28 cellular contexts compared by ENCODE assay signal in genomic region chr15:26200427-26200826, GRCh38.
"Had no signal": no experiment of that assay in that cellular context is flagged by ENCODE, and none has a peak within 500 bp of the region (broad histone marks: within the 10 kb centered on the region; RNA-seq: fewer than 3 reads in every experiment).

No MANE protein-coding gene starts in this region.

- H3K27ac ChIP-seq: ascending aorta, breast epithelium, cardiac muscle cell, colonic mucosa, epithelial cell of prostate had no signal

- H3K36me3 Mint-ChIP-seq: activated CD8-positive, alpha-beta memory T cell treated with anti-CD3 and anti-CD28 coated beads, Interleukin-2, amount 10 ng/mL, durations not matched to agents 7 days and 5 days; activated naive CD4-positive, alpha-beta T cell treated with anti-CD3 and anti-CD28 coated beads, Interleukin-2, amount 50 U/mL, for 72 hours; activated naive CD8-positive, alpha-beta T cell treated with anti-CD3 and anti-CD28 coated beads, Interleukin-2, amount 10 ng/mL, durations not matched to agents 7 days and 5 days; brain had no signal

- ATAC-seq: activated CD4-positive, CD25-positive, alpha-beta regulatory T cell treated with anti-CD3 and anti-CD28 coated beads, Interleukin-2, amount 50 U/mL, for 24 hours; activated CD8-positive, alpha-beta memory T cell treated with anti-CD3 and anti-CD28 coated beads, Interleukin-2, amount 10 ng/mL, durations not matched to agents 7 days and 5 days; activated CD8-positive, alpha-beta T cell treated with anti-CD3 and anti-CD28 coated beads, Interleukin-2, amount 10 ng/mL, durations not matched to agents 7 days and 5 days; activated naive CD4-positive, alpha-beta T cell treated with anti-CD3 and anti-CD28 coated beads, Interleukin-2, amount 50 U/mL, for 72 hours had no signal

- H3K4me1 Mint-ChIP-seq: activated B cell treated with CpG ODN at 0.5 μM for 24 hours; activated CD8-positive, alpha-beta memory T cell treated with anti-CD3 and anti-CD28 coated beads, Interleukin-2, amount 10 ng/mL, durations not matched to agents 7 days and 5 days; activated naive CD8-positive, alpha-beta T cell treated with anti-CD3 and anti-CD28 coated beads, Interleukin-2, amount 10 ng/mL, durations not matched to agents 7 days and 5 days had no signal

- H3K9me3 Mint-ChIP-seq: activated naive CD4-positive, alpha-beta T cell treated with anti-CD3 and anti-CD28 coated beads for 36 hours; activated naive CD4-positive, alpha-beta T cell treated with anti-CD3 and anti-CD28 coated beads, Interleukin-2, amount 50 U/mL, for 72 hours; activated naive CD8-positive, alpha-beta T cell treated with anti-CD3 and anti-CD28 coated beads, Interleukin-2, amount 10 ng/mL, durations not matched to agents 7 days and 5 days; activated T-helper 1 cell treated with anti-CD3 and anti-CD28 coated beads, Interleukin-12 subunit alpha, Interleukin-12 subunit beta, Interleukin-2, Interleukin-4 antibody, amounts not matched to agents 30 ng/mL and 10 ng/mL and 1 ng/mL, durations not matched to agents 14 hours and 24 hours and 36 hours; activated T-helper 2 cell treated with anti-CD3 and anti-CD28 coated beads, Interferon-gamma antibody, Interleukin-2, Interleukin-4, amounts not matched to agents 10 μg/mL and 5 μg/mL and 100 μg/mL, durations not matched to agents 14 hours and 24 hours and 36 hours had no signal

- H3K4me3 ChIP-seq: ascending aorta, breast epithelium, cardiac muscle cell, colonic mucosa had no signal

- H3K27ac Mint-ChIP-seq: activated B cell treated with CpG ODN at 0.5 μM for 24 hours; activated CD8-positive, alpha-beta memory T cell treated with anti-CD3 and anti-CD28 coated beads, Interleukin-2, amount 10 ng/mL, durations not matched to agents 7 days and 5 days; activated CD8-positive, alpha-beta T cell treated with anti-CD3 and anti-CD28 coated beads, Interleukin-2, amount 10 ng/mL, durations not matched to agents 7 days and 5 days; activated naive CD4-positive, alpha-beta T cell treated with anti-CD3 and anti-CD28 coated beads for 36 hours; activated naive CD4-positive, alpha-beta T cell treated with anti-CD3 and anti-CD28 coated beads, Interleukin-2, amount 50 U/mL, for 72 hours; activated naive CD8-positive, alpha-beta T cell treated with anti-CD3 and anti-CD28 coated beads, Interleukin-2, amount 10 ng/mL, durations not matched to agents 7 days and 5 days; activated T-helper 1 cell treated with anti-CD3 and anti-CD28 coated beads, Interleukin-12 subunit alpha, Interleukin-12 subunit beta, Interleukin-2, Interleukin-4 antibody, amounts not matched to agents 30 ng/mL and 10 ng/mL and 1 ng/mL, durations not matched to agents 14 hours and 24 hours and 36 hours; activated T-helper 2 cell treated with anti-CD3 and anti-CD28 coated beads, Interferon-gamma antibody, Interleukin-2, Interleukin-4, amounts not matched to agents 10 μg/mL and 5 μg/mL and 100 μg/mL, durations not matched to agents 14 hours and 24 hours and 36 hours had no signal

- H3K36me3 ChIP-seq: ascending aorta, breast epithelium, cardiac muscle cell, colonic mucosa had no signal

- H3K27me3 Mint-ChIP-seq: activated B cell treated with CpG ODN at 0.5 μM for 24 hours; activated CD8-positive, alpha-beta memory T cell treated with anti-CD3 and anti-CD28 coated beads, Interleukin-2, amount 10 ng/mL, durations not matched to agents 7 days and 5 days had no signal

- H3K27me3 ChIP-seq: ascending aorta, breast epithelium, cardiac muscle cell, colonic mucosa had no signal

- H3K4me1 ChIP-seq: ascending aorta, breast epithelium, colonic mucosa had no signal

- H3K9me3 ChIP-seq: ascending aorta, breast epithelium, colonic mucosa had no signal

- H3K4me3 Mint-ChIP-seq: activated B cell treated with CpG ODN at 0.5 μM for 24 hours; activated CD8-positive, alpha-beta memory T cell treated with anti-CD3 and anti-CD28 coated beads, Interleukin-2, amount 10 ng/mL, durations not matched to agents 7 days and 5 days; activated CD8-positive, alpha-beta T cell treated with anti-CD3 and anti-CD28 coated beads, Interleukin-2, amount 10 ng/mL, durations not matched to agents 7 days and 5 days; activated naive CD4-positive, alpha-beta T cell treated with anti-CD3 and anti-CD28 coated beads for 36 hours; activated naive CD8-positive, alpha-beta T cell treated with anti-CD3 and anti-CD28 coated beads, Interleukin-2, amount 10 ng/mL, durations not matched to agents 7 days and 5 days; activated T-helper 1 cell treated with anti-CD3 and anti-CD28 coated beads, Interleukin-12 subunit alpha, Interleukin-12 subunit beta, Interleukin-2, Interleukin-4 antibody, amounts not matched to agents 30 ng/mL and 10 ng/mL and 1 ng/mL, durations not matched to agents 14 hours and 24 hours and 36 hours; brain had no signal

- DNase-seq: activated B cell treated with CpG ODN at 0.5 μM for 24 hours; activated CD4-positive, alpha-beta T cell treated with anti-CD3 and anti-CD28 coated beads for 48 hours; activated CD4-positive, alpha-beta T cell treated with anti-CD3 and anti-CD28 coated beads, Interleukin-2, amount 50 U/mL, for 1 hour; activated CD4-positive, alpha-beta T cell treated with anti-CD3 and anti-CD28 coated beads, Interleukin-2, amount 50 U/mL, for 48 hours; activated CD8-positive, alpha-beta memory T cell treated with anti-CD3 and anti-CD28 coated beads, Interleukin-2, amount 10 ng/mL, durations not matched to agents 7 days and 5 days; activated CD8-positive, alpha-beta memory T cell treated with anti-CD3 and anti-CD28 coated beads, Interleukin-2, amount 50 U/mL, for 4 hours; activated CD8-positive, alpha-beta T cell treated with anti-CD3 and anti-CD28 coated beads, Interleukin-2, amount 10 ng/mL, durations not matched to agents 7 days and 5 days; activated effector memory CD4-positive, alpha-beta T cell treated with anti-CD3 and anti-CD28 coated beads, Interleukin-2, amount 50 U/mL, for 16 hours; activated naive CD4-positive, alpha-beta T cell treated with anti-CD3 and anti-CD28 coated beads for 36 hours; activated naive CD8-positive, alpha-beta T cell treated with anti-CD3 and anti-CD28 coated beads, Interleukin-2, amount 10 ng/mL, durations not matched to agents 7 days and 5 days; activated T-cell treated with anti-CD3 and anti-CD28 coated beads, Interleukin-2, amount 50 U/mL, for 1 hour; activated T-cell treated with anti-CD3 and anti-CD28 coated beads, Interleukin-2, amount 50 U/mL, for 48 hours; central memory CD4-positive, alpha-beta T cell; cerebellar nuclear complex; colonic mucosa; effector CD8-positive, alpha-beta T cell; foreskin fibroblast; head of caudate nucleus; T-helper 2 cell had no signal
